Comparison of ENCODE assay signal across 8 cellular contexts in the genomic region with DNA sequence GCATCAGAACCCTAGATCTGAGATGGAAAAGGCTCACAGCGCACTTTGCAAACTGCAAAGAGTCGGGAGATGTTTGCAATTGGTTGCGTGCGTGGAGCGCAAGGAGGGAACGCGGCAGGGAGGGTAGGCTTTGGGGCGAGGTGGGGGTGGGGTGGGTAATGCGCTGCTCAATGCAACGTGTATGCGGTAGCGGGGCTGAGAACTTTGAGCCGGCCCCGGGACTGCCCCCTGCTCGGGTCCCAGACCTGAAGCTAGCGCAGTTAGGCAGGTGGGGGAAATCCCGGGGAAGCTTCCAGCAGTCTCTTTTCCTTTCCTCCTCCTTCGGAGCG. TPM values are rescaled to one million over a fixed set of nuclear protein-coding genes. Genes with fewer than 3 reads are reported as not detected.
A peak's percentile ranks its signal among the peaks of the same experiment; 100 is the strongest.
DNase-seq lines count a peak whose midpoint lies in the region; ATAC-seq and TF ChIP-seq lines count a peak whose summit lies in the region.

No MANE protein-coding gene starts in this region.

- CTCF ChIA-PET in CD4-positive, alpha-beta memory T cell (lab: Charles Lee; ENCODE audit: partially characterized antibody), result interaction anchor here (1.0 to 5.2 kb wide), 7 partner anchors 10 to 173 kb away, joined by 3 to 65 read pairs (median 23); no protein-coding TSS in a partner anchor
- CTCF ChIA-PET in Panc1 (lab: Charles Lee), result interaction anchor here (0.6 to 0.9 kb wide), 2 partner anchors 29 to 302 kb away, joined by 4 to 13 read pairs; no protein-coding TSS in a partner anchor

- in situ Hi-C loops in Panc1 (cut with HindIII; ENCODE audit: low pct_unique_long_range_greater_than_20kb, low sequenced_read_pairs), result no loop called here

- H3K27ac Mint-ChIP-seq in CD4-positive, alpha-beta memory T cell, result peak overlapping the region; percentile 99 to 100 (median 99)

- BruUV-seq in Panc1 (replicated peaks; lab: Mats Ljungman, UMichigan), result no TSS peak

- POLR2A ChIA-PET in CD4-positive, alpha-beta memory T cell (lab: Charles Lee; ENCODE audit: partially characterized antibody), result interaction anchor here (0.6 to 8.5 kb wide), 19 partner anchors 8 to 1645 kb away, joined by 3 to 240 read pairs (median 6); a partner anchor contains a TSS
- POLR2A ChIA-PET in Panc1 (lab: Charles Lee), result interaction anchor here (0.6 to 0.9 kb wide), 3 partner anchors 14 to 37 kb away, joined by 4 to 6 read pairs (median 4); no protein-coding TSS in a partner anchor

- H3K4me3 ChIP-seq in CD4-positive, alpha-beta memory T cell (ENCODE audit: low read length in 2 of 2), result peak overlapping the region; percentile 79 to 100
- H3K4me3 ChIP-seq in H7 (ENCODE audit: insufficient read depth, low read depth, low read length) (peak overlapping the region; percentile 90), Panc1 (ENCODE audit: low read depth in 2 of 2, low read length in 2 of 2) (peak overlapping the region; percentile 75 to 84), ectodermal cell (ENCODE audit: insufficient read depth, low read depth, low read length) (peak overlapping the region; percentile 55), mucosa of stomach (ENCODE audit: low read length) (peak overlapping the region; percentile 37)

- intact Hi-C loops in CD4-positive, alpha-beta memory T cell (cut with micrococcal nuclease), result loop anchor here (1.0 kb wide), 3 partner anchors 10 to 116 kb away; a partner anchor contains a TSS
- intact Hi-C loops in Panc1 (cut with micrococcal nuclease; ENCODE audit: unreplicated experiment), result no loop called here

- H3K27me3 ChIP-seq in CD4-positive, alpha-beta memory T cell (ENCODE audit: insufficient read depth, low read length), result no peaks in the 10 kb centered on the region
- H3K27me3 ChIP-seq in H7 (ENCODE audit: control insufficient read depth, insufficient read depth, low read length) (peaks cover 14% of the 10 kb centered on the region), Panc1 (ENCODE audit: control insufficient read depth, insufficient read depth, low read length) (no peaks in the 10 kb centered on the region), ectodermal cell (ENCODE audit: control insufficient read depth, insufficient read depth, low read length, poor library complexity, severe bottlenecking) (peaks cover 66% of the 10 kb centered on the region), mucosa of stomach (ENCODE audit: control insufficient read depth, insufficient read depth, low read length) (peaks cover 34% of the 10 kb centered on the region)

- H3K4me1 ChIP-seq in CD4-positive, alpha-beta memory T cell (ENCODE audit: insufficient read depth, low read length), result peaks cover 27% of the 10 kb centered on the region
- H3K4me1 ChIP-seq in Panc1 (ENCODE audit: control insufficient read depth, insufficient read depth, low read length) (peaks cover 4% of the 10 kb centered on the region; the same call in 1 of the 2 replicates), ectodermal cell (ENCODE audit: control insufficient read depth, insufficient read depth, low read length) (peaks cover 5% of the 10 kb centered on the region), mucosa of stomach (ENCODE audit: control insufficient read depth, insufficient read depth, low read length) (peaks cover 21% of the 10 kb centered on the region)

- WGBS in ectodermal cell, 2 experiments, result 1% methylated on average over 19 of the region's 19 CpGs

- peaks cover 9 to 67% (median 21%) of the 10 kb centered on the region in 4 donors for H3K4me1 Mint-ChIP-seq in CD4-positive, alpha-beta memory T cell

- H3K36me3 ChIP-seq in CD4-positive, alpha-beta memory T cell (ENCODE audit: insufficient read depth, low read length), result no peaks in the 10 kb centered on the region
- H3K36me3 ChIP-seq in H7 (replicated peaks; ENCODE audit: control insufficient read depth, insufficient read depth, low read length) (no peaks in the 10 kb centered on the region), Panc1 (ENCODE audit: control insufficient read depth, insufficient read depth, low read length) (no peaks in the 10 kb centered on the region; the same call in 1 of the 2 replicates), ectodermal cell (ENCODE audit: control insufficient read depth, insufficient read depth, low read length) (no peaks in the 10 kb centered on the region), mucosa of stomach (ENCODE audit: control insufficient read depth, insufficient read depth, low read length) (no peaks in the 10 kb centered on the region)

- peak overlapping the region; percentile 98 for H3K27ac ChIP-seq in CD4-positive, alpha-beta memory T cell (ENCODE audit: low read depth, low read length)
- H3K27ac ChIP-seq in Panc1 (ENCODE audit: low read length) (no peak overlapping the region), ectodermal cell (ENCODE audit: insufficient read depth, low read depth, low read length, poor library complexity, severe bottlenecking) (peak overlapping the region; percentile 18)

- ATAC-seq in Panc1 (peak; percentile 14), GM18520 (IDR thresholded peaks at IDR 0.05; ENCODE audit: unreplicated experiment) (no peak), GM18873 (IDR thresholded peaks at IDR 0.05; ENCODE audit: low FRiP score, unreplicated experiment) (no peak)

- H3K9ac ChIP-seq in mucosa of stomach (ENCODE audit: low read length), result peak overlapping the region; percentile 92

- peaks cover 5 to 54% of the 10 kb centered on the region in 2 donors for H3K36me3 Mint-ChIP-seq in CD4-positive, alpha-beta memory T cell

- peak overlapping the region; percentile 93 to 96 (median 95) for H3K4me3 Mint-ChIP-seq in CD4-positive, alpha-beta memory T cell

- no peak for TF ChIP-seq CTCF in Panc1 (IDR thresholded peaks at IDR 0.05)

- H3K9me3 Mint-ChIP-seq in CD4-positive, alpha-beta memory T cell, result peaks cover 0 to 51% (median 0%) of the 10 kb centered on the region in 8 donors

- peaks cover 2 to 3% of the 10 kb centered on the region in 2 donors for H3K27me3 Mint-ChIP-seq in CD4-positive, alpha-beta memory T cell

- peak in 1 of 5 donors; percentile 93 for DNase-seq in CD4-positive, alpha-beta memory T cell
- no peak for DNase-seq in H7
- no peak for DNase-seq in Panc1 (ENCODE audit: low read depth, low spot score)
- no peak for DNase-seq in NCI-H1694 treated with DMSO at 0.1 percent for 48 hours (lab: John Stamatoyannopoulos, UW)

- H3K9me3 ChIP-seq in CD4-positive, alpha-beta memory T cell (ENCODE audit: control insufficient read depth in 1 of 2, low read length in 2 of 2), result no peaks in the 10 kb centered on the region
- no peaks in the 10 kb centered on the region for H3K9me3 ChIP-seq in Panc1 (ENCODE audit: control insufficient read depth, insufficient read depth, low read depth, low read length)
- no peaks in the 10 kb centered on the region for H3K9me3 ChIP-seq in ectodermal cell (ENCODE audit: control insufficient read depth, low read length)
- H3K9me3 ChIP-seq in mucosa of stomach (ENCODE audit: control insufficient read depth, low read length), result no peaks in the 10 kb centered on the region

RNA-seq across cellular contexts. Expression of a gene that starts 1.0 kb away (rescaled TPM):
- 1 to 10 TPM; 4.2 to 4.7 TPM for total RNA-seq in CD4-positive, alpha-beta memory T cell
- 10 to 100 TPM; 12.5 to 17.1 TPM for polyA plus RNA-seq in CD4-positive, alpha-beta memory T cell
- 1.6 and 10.3 TPM in 2 replicates for total RNA-seq in H7 (2014; rRNA removed; shearing (Covaris generic))
- 13.4 TPM for total RNA-seq in Panc1 (2021; ENCODE audit: unreplicated experiment)
- 6.1 TPM for polyA plus RNA-seq in Panc1 (2012; ENCODE audit: insufficient read length)
- 5.4 TPM for polyA plus RNA-seq in ectodermal cell (2013, experiment 1 of 4)
- polyA plus RNA-seq in ectodermal cell (2013, experiment 2 of 4), result 4.4 TPM
- 2.6 TPM for polyA plus RNA-seq in ectodermal cell (2013, experiment 3 of 4)
- polyA plus RNA-seq in ectodermal cell (2013, experiment 4 of 4), result 3.3 TPM

RNA-seq across cellular contexts. Expression of a gene that starts 28.1 kb away (rescaled TPM):
- 1 to 10 TPM in 1 of 2 experiments, under 1 TPM in 1; 0.14 to 1.1 TPM for total RNA-seq in CD4-positive, alpha-beta memory T cell
- under 1 TPM in 1 of 2 donors, not detected in 1; 0.48 TPM for polyA plus RNA-seq in CD4-positive, alpha-beta memory T cell
- total RNA-seq in H7 (2014; rRNA removed; shearing (Covaris generic)), result 16.3 and 17.5 TPM in 2 replicates
- total RNA-seq in Panc1 (2021; ENCODE audit: unreplicated experiment), result 15.6 TPM
- 31.9 TPM for polyA plus RNA-seq in Panc1 (2012; ENCODE audit: insufficient read length)
- 20.9 TPM for polyA plus RNA-seq in ectodermal cell (2013, experiment 1 of 4)
- 23.0 TPM for polyA plus RNA-seq in ectodermal cell (2013, experiment 2 of 4)
- 18.8 TPM for polyA plus RNA-seq in ectodermal cell (2013, experiment 3 of 4)
- polyA plus RNA-seq in ectodermal cell (2013, experiment 4 of 4), result 22.9 TPM

RNA-seq across cellular contexts. Expression of a gene that starts 29.5 kb away (rescaled TPM):
- total RNA-seq in CD4-positive, alpha-beta memory T cell, result 1 to 10 TPM; 5.8 to 7.9 TPM
- 1 to 10 TPM; 3.7 to 4.0 TPM for polyA plus RNA-seq in CD4-positive, alpha-beta memory T cell
- 4.0 and 9.2 TPM in 2 replicates for total RNA-seq in H7 (2014; rRNA removed; shearing (Covaris generic))
- 3.3 TPM for total RNA-seq in Panc1 (2021; ENCODE audit: unreplicated experiment)
- 10.2 TPM for polyA plus RNA-seq in Panc1 (2012; ENCODE audit: insufficient read length)
- polyA plus RNA-seq in ectodermal cell (2013, experiment 1 of 4), result 3.1 TPM
- polyA plus RNA-seq in ectodermal cell (2013, experiment 2 of 4), result 5.4 TPM
- 4.1 TPM for polyA plus RNA-seq in ectodermal cell (2013, experiment 3 of 4)
- polyA plus RNA-seq in ectodermal cell (2013, experiment 4 of 4), result 4.9 TPM

RNA-seq across cellular contexts. Expression of a gene that starts 38.5 kb away (rescaled TPM):
- 10 to 100 TPM; 89.8 to 92.8 TPM for total RNA-seq in CD4-positive, alpha-beta memory T cell
- 10 to 100 TPM; 49.1 to 53.4 TPM for polyA plus RNA-seq in CD4-positive, alpha-beta memory T cell
- 103 and 130 TPM in 2 replicates for total RNA-seq in H7 (2014; rRNA removed; shearing (Covaris generic))
- total RNA-seq in Panc1 (2021; ENCODE audit: unreplicated experiment), result 101 TPM
- polyA plus RNA-seq in Panc1 (2012; ENCODE audit: insufficient read length), result 108 TPM
- polyA plus RNA-seq in ectodermal cell (2013, experiment 1 of 4), result 62.1 TPM
- polyA plus RNA-seq in ectodermal cell (2013, experiment 2 of 4), result 66.3 TPM
- 43.8 TPM for polyA plus RNA-seq in ectodermal cell (2013, experiment 3 of 4)
- 47.9 TPM for polyA plus RNA-seq in ectodermal cell (2013, experiment 4 of 4)

RNA-seq across cellular contexts. Expression of a gene that starts 45.0 kb away (rescaled TPM):
- total RNA-seq in CD4-positive, alpha-beta memory T cell, result 10 to 100 TPM; 46.6 to 46.9 TPM
- polyA plus RNA-seq in CD4-positive, alpha-beta memory T cell, result 10 to 100 TPM; 36.2 to 38.3 TPM
- total RNA-seq in H7 (2014; rRNA removed; shearing (Covaris generic)), result 68.5 and 76.6 TPM in 2 replicates
- 80.3 TPM for total RNA-seq in Panc1 (2021; ENCODE audit: unreplicated experiment)
- polyA plus RNA-seq in Panc1 (2012; ENCODE audit: insufficient read length), result 101 TPM
- polyA plus RNA-seq in ectodermal cell (2013, experiment 1 of 4), result 100 TPM
- 96.3 TPM for polyA plus RNA-seq in ectodermal cell (2013, experiment 2 of 4)
- 66.1 TPM for polyA plus RNA-seq in ectodermal cell (2013, experiment 3 of 4)
- polyA plus RNA-seq in ectodermal cell (2013, experiment 4 of 4), result 76.0 TPM

Comparison
In these comparisons a context has a peak if more than half of its experiments do, and no peak if none do; other contexts are left out.
1. H3K4me3 ChIP-seq: peak in every context shown above with its lines; median percentile 90 in H7; 90 in CD4-positive, alpha-beta memory T cell; 80 in Panc1; 55 in ectodermal cell; 37 in mucosa of stomach.